19 cellular contexts compared by ENCODE assay signal in the genomic region with DNA sequence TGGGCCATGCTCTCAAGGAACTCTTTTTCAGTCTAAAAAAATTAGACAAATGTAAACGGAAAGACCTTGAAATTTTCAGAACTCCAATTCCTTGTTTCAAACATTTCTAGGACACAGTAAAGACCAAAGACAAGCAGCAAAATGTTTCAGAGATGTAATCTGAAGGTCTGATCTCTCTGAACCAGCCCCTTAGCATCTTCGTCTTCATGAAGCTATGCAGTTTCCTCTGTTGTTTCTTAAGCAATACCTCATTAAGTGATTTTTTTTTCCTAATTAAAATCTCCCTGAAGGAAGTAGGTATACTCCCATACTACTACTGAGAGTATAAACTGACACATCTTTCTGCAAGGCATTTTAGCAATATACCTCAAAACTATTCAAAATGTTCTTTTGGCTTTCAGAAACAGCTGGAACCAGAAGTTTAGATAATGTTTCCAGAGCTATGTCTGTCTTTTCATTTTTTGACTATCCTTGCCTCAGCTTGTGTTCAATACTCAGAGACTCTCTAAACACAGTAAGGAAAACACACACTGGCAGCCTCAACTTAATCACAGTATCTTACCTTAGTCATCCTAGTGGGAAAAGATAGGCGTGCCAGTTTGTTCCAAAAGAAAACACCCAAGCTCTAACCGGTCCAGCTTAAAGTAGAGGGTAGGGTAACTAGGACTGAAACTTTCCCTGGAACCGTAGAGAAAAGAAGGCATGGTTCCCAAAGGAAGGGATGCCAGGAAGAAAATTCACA.
"Had no signal": no experiment of that assay in that cellular context is flagged by ENCODE, and none has a peak within 500 bp of the region (broad histone marks: within the 10 kb centered on the region; RNA-seq: fewer than 3 reads in every experiment).

No MANE protein-coding gene starts in this region.

- H3K27ac Mint-ChIP-seq: activated CD4-positive, alpha-beta memory T cell treated with anti-CD3 and anti-CD28 coated beads for 36 hours; activated naive CD8-positive, alpha-beta T cell treated with anti-CD3 and anti-CD28 coated beads, Interleukin-2, amount 10 ng/mL, durations not matched to agents 7 days and 5 days; immature natural killer cell; natural killer cell; type B pancreatic cell had no signal

- H3K4me1 Mint-ChIP-seq: activated naive CD8-positive, alpha-beta T cell treated with anti-CD3 and anti-CD28 coated beads, Interleukin-2, amount 10 ng/mL, durations not matched to agents 7 days and 5 days had no signal

- H3K4me1 ChIP-seq: colonic mucosa had no signal

- H3K9me3 Mint-ChIP-seq: activated naive CD8-positive, alpha-beta T cell treated with anti-CD3 and anti-CD28 coated beads, Interleukin-2, amount 10 ng/mL, durations not matched to agents 7 days and 5 days; activated T-cell treated with anti-CD3 and anti-CD28 coated beads, Interleukin-2, amount 50 U/mL, for 4 hours; immature natural killer cell; natural killer cell; type B pancreatic cell had no signal

- H3K27me3 ChIP-seq: cardiac muscle cell, colonic mucosa, suprapubic skin had no signal

- H3K36me3 ChIP-seq: cardiac muscle cell, colonic mucosa, suprapubic skin had no signal

- H3K4me3 ChIP-seq: cardiac muscle cell, colonic mucosa, psoas muscle, suprapubic skin had no signal

- H3K9me3 ChIP-seq: colonic mucosa, psoas muscle, suprapubic skin had no signal

- DNase-seq: activated CD4-positive, alpha-beta memory T cell treated with anti-CD3 and anti-CD28 coated beads for 36 hours; activated gamma-delta T cell treated with Interleukin-2 at 50 U/mL for 16 hours; activated naive CD8-positive, alpha-beta T cell treated with anti-CD3 and anti-CD28 coated beads, Interleukin-2, amount 10 ng/mL, durations not matched to agents 7 days and 5 days; activated T-cell treated with anti-CD3 and anti-CD28 coated beads, Interleukin-2, amount 50 U/mL, for 4 hours; aorta; colonic mucosa; effector CD8-positive, alpha-beta T cell; immature natural killer cell; natural killer cell; nucleus accumbens; psoas muscle; stimulated activated CD4-positive, alpha-beta T cell treated with anti-CD3 and anti-CD28 coated beads, Interleukin-12 subunit alpha, Interleukin-12 subunit beta, amount 100 ng/mL, for 4 hours; stimulated activated naive CD8-positive, alpha-beta T cell treated with anti-CD3 and anti-CD28 coated beads, Interleukin-15, Interleukin-2, amounts not matched to agents 100 U/mL and 50 U/mL, for 24 hours had no signal

- H3K4me3 Mint-ChIP-seq: activated CD4-positive, alpha-beta memory T cell treated with anti-CD3 and anti-CD28 coated beads for 36 hours; activated naive CD8-positive, alpha-beta T cell treated with anti-CD3 and anti-CD28 coated beads, Interleukin-2, amount 10 ng/mL, durations not matched to agents 7 days and 5 days; activated T-cell treated with anti-CD3 and anti-CD28 coated beads, Interleukin-2, amount 50 U/mL, for 4 hours; immature natural killer cell; natural killer cell; type B pancreatic cell had no signal

- H3K27me3 Mint-ChIP-seq: activated CD4-positive, alpha-beta memory T cell treated with anti-CD3 and anti-CD28 coated beads for 36 hours; activated naive CD8-positive, alpha-beta T cell treated with anti-CD3 and anti-CD28 coated beads, Interleukin-2, amount 10 ng/mL, durations not matched to agents 7 days and 5 days; type B pancreatic cell had no signal

- ATAC-seq: activated T-cell treated with anti-CD3 and anti-CD28 coated beads, Interleukin-2, amount 50 U/mL, for 4 hours; left lobe of liver; natural killer cell; psoas muscle; sciatic nerve; stimulated activated naive CD8-positive, alpha-beta T cell treated with anti-CD3 and anti-CD28 coated beads, Interleukin-15, Interleukin-2, amounts not matched to agents 100 U/mL and 50 U/mL, for 24 hours had no signal

- H3K36me3 Mint-ChIP-seq: activated naive CD8-positive, alpha-beta T cell treated with anti-CD3 and anti-CD28 coated beads, Interleukin-2, amount 10 ng/mL, durations not matched to agents 7 days and 5 days; natural killer cell; type B pancreatic cell had no signal

- H3K27ac ChIP-seq: cardiac muscle cell, colonic mucosa, epithelial cell of prostate, psoas muscle, suprapubic skin had no signal
